Comparison of ENCODE assay signal across 8 cellular contexts in the genomic region with DNA sequence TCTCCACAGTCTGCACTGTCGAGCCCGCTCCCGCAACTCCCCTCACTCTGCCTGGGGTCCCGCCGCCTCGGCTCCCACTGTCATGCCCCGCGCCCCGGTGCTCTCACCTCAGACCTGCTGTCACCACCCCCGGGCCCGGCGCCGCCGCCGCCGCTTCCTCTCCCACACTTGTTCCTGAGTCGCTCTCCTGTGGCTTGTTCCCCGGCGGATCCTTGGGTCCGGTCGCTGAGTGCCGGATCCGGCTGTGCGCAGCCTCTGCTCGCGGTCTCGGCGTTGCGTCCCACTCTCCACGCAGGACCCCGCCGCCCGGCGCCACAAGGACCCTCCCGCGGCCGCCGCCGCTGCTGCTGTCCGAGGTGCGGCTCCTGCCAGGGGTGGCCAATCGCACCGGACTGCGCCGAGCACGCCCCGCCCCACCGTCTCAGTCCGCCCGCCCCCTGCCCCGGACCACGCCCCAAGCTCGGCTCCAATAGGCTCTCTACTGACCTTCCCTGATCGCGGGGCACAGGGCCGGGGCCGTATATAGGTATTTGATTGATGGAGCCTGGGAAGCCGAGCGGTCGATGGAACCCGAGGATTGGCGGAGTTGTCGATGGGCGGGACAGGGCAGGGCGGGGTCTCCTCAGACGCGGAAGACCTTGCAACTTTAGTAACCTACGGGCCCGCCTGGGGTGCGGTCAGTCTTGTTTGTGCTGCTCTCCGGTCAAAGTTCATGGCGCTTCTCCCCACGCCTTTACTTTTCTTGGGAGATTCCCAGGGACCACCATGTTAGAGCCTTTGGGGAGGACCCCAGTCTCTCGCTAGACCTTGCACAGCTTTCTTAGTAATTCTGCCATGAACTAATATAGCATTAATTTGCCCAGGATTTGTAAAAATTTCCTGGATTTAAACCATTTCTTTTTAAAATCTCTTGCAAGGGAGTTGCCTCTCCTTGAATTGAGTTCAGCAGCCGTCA. TPM values are rescaled to one million over a fixed set of nuclear protein-coding genes. Genes with fewer than 3 reads are reported as not detected.
DNase-seq lines count a peak whose midpoint lies in the region; ATAC-seq lines count a peak whose summit lies in the region.

Gene TAOK3 (minus strand): TSS at position 367 of the 955 bp plus-strand sequence. CDS start 117,340 bp downstream, outside the sequence.

- ATAC-seq in GM19328 (IDR thresholded peaks at IDR 0.05; ENCODE audit: unreplicated experiment) (peak; percentile 81), HG03520 (IDR thresholded peaks at IDR 0.05; ENCODE audit: unreplicated experiment) (peak; percentile 70)

- no peaks in the 10 kb centered on the region for H3K36me3 ChIP-seq in BLaER1

- H3K27me3 Mint-ChIP-seq in activated CD4-positive, alpha-beta T cell treated with anti-CD3 and anti-CD28 coated beads, Interleukin-2, amount 10 ng/mL, durations not matched to agents 7 days and 5 days = peaks cover 14% of the 10 kb centered on the region

- H3K9me3 Mint-ChIP-seq in activated CD4-positive, alpha-beta T cell treated with anti-CD3 and anti-CD28 coated beads, Interleukin-2, amount 10 ng/mL, durations not matched to agents 7 days and 5 days = no peaks in the 10 kb centered on the region

- DNase-seq in NCI-H69 (lab: John Stamatoyannopoulos, UW) = peak; percentile 99
- peak; percentile 98 for DNase-seq in activated CD4-positive, alpha-beta T cell treated with anti-CD3 and anti-CD28 coated beads, Interleukin-2, amount 10 ng/mL, durations not matched to agents 7 days and 5 days
- DNase-seq in cortex of kidney (lab: John Stamatoyannopoulos, UW) = peak; percentile 30
- DNase-seq in left kidney (ENCODE audit: low read depth, low spot score) = peak; percentile 99
- peak; percentile 95 to 97 for DNase-seq in stimulated activated CD4-positive, alpha-beta T cell treated with anti-CD3 and anti-CD28 coated beads, Interleukin-2, amount 100 ng/mL, for 24 hours

- peaks cover 36% of the 10 kb centered on the region for H3K4me1 ChIP-seq in BLaER1

- no peaks in the 10 kb centered on the region for H3K9me3 ChIP-seq in BLaER1

- H3K27ac Mint-ChIP-seq in activated CD4-positive, alpha-beta T cell treated with anti-CD3 and anti-CD28 coated beads, Interleukin-2, amount 10 ng/mL, durations not matched to agents 7 days and 5 days = peak within 1 kb of the TSS; percentile 97

- peak within 1 kb of the TSS; percentile 97 for H3K4me3 Mint-ChIP-seq in activated CD4-positive, alpha-beta T cell treated with anti-CD3 and anti-CD28 coated beads, Interleukin-2, amount 10 ng/mL, durations not matched to agents 7 days and 5 days

- H3K9ac ChIP-seq in BLaER1 = peak within 1 kb of the TSS; percentile 79

- H3K27ac ChIP-seq in BLaER1 = peak within 1 kb of the TSS; percentile 57

- H4K20me1 ChIP-seq in BLaER1 = peaks cover 41% of the 10 kb centered on the region

- POLR2A ChIA-PET in activated CD4-positive, alpha-beta T cell treated with anti-CD3 and anti-CD28 coated beads, Interleukin-2, amount 10 ng/mL, durations not matched to agents 7 days and 5 days (lab: Charles Lee) = no interaction called here

- peaks cover 5% of the 10 kb centered on the region for H3K36me3 Mint-ChIP-seq in activated CD4-positive, alpha-beta T cell treated with anti-CD3 and anti-CD28 coated beads, Interleukin-2, amount 10 ng/mL, durations not matched to agents 7 days and 5 days (ENCODE audit: low read depth)

- CTCF ChIA-PET in activated CD4-positive, alpha-beta T cell treated with anti-CD3 and anti-CD28 coated beads, Interleukin-2, amount 10 ng/mL, durations not matched to agents 7 days and 5 days (lab: Charles Lee) = interaction anchor here (0.5 to 1.0 kb wide), 2 partner anchors 15 to 195 kb away, joined by 3 to 5 read pairs; no protein-coding TSS in a partner anchor

- H3K4me1 Mint-ChIP-seq in activated CD4-positive, alpha-beta T cell treated with anti-CD3 and anti-CD28 coated beads, Interleukin-2, amount 10 ng/mL, durations not matched to agents 7 days and 5 days = peaks cover 48% of the 10 kb centered on the region

- H3K4me3 ChIP-seq in BLaER1 = peak within 1 kb of the TSS; percentile 91

- peaks cover 30% of the 10 kb centered on the region for H3K27me3 ChIP-seq in BLaER1

- peak within 1 kb of the TSS; percentile 96 for H3K4me2 ChIP-seq in BLaER1

RNA-seq across cellular contexts. Expression of gene TAOK3, which starts in this region (rescaled TPM):
- total RNA-seq in activated CD4-positive, alpha-beta T cell treated with anti-CD3 and anti-CD28 coated beads, Interleukin-2, amount 10 ng/mL, durations not matched to agents 7 days and 5 days = 10 to 100 TPM; 52.5 to 63.3 TPM

Comparison
In these comparisons a context has a peak if more than half of its experiments do, and no peak if none do; other contexts are left out.
1. Peak in every context shown above with its lines: DNase-seq, ATAC-seq, H3K4me3 ChIP-seq and H3K27ac ChIP-seq.
2. DNase-seq: peak in every context shown above with its lines; median percentile 99 in NCI-H69; 99 in left kidney; 98 in activated CD4-positive, alpha-beta T cell treated with anti-CD3 and anti-CD28 coated beads, Interleukin-2, amount 10 ng/mL, durations not matched to agents 7 days and 5 days; 96 in stimulated activated CD4-positive, alpha-beta T cell treated with anti-CD3 and anti-CD28 coated beads, Interleukin-2, amount 100 ng/mL, for 24 hours; 30 in cortex of kidney.